17 cellular contexts compared by ENCODE assay signal in the genomic region with DNA sequence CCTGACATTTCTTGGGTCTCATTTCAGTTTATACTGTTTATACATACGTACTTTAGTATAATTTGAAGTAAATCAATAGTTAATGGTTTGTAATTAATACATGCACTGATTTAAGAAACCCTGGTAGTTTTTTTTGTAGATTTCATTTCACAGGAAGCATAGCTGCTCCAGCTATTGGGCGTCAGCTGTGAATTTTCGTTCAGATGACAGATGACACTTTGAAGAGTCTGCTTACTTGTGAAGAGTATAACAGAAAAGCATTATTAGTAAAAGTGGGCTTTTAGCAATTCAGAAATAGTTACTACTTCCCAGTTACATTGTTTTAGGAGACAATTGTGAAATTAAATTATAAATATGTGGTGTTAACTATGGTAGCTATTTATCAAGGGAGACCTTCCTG. TPM values are rescaled to one million over a fixed set of nuclear protein-coding genes. Genes with fewer than 3 reads are reported as not detected.
DNase-seq lines count a peak whose midpoint lies in the region; TF ChIP-seq lines count a peak whose summit lies in the region.
"Had no signal": no experiment of that assay in that cellular context is flagged by ENCODE, and none has a peak within 500 bp of the region (broad histone marks: within the 10 kb centered on the region; RNA-seq: fewer than 3 reads in every experiment).

No MANE protein-coding gene starts in this region.

- no peaks in the 10 kb centered on the region for H3K27me3 Mint-ChIP-seq in activated T-helper 1 cell treated with anti-CD3 and anti-CD28 coated beads, Interleukin-12 subunit alpha, Interleukin-12 subunit beta, Interleukin-2, Interleukin-4 antibody, amounts not matched to agents 30 ng/mL and 10 ng/mL and 1 ng/mL, durations not matched to agents 14 hours and 24 hours and 36 hours (ENCODE audit: insufficient read depth)
- H3K27me3 Mint-ChIP-seq in mesothelial cell of epicardium (ENCODE audit: low read depth): no peaks in the 10 kb centered on the region
- H3K27me3 Mint-ChIP-seq: CD4-positive, alpha-beta memory T cell had no signal

- peaks cover 13% of the 10 kb centered on the region for H3K4me1 Mint-ChIP-seq in activated T-helper 1 cell treated with anti-CD3 and anti-CD28 coated beads, Interleukin-12 subunit alpha, Interleukin-12 subunit beta, Interleukin-2, Interleukin-4 antibody, amounts not matched to agents 30 ng/mL and 10 ng/mL and 1 ng/mL, durations not matched to agents 14 hours and 24 hours and 36 hours (ENCODE audit: low read depth)
- H3K4me1 Mint-ChIP-seq in mesothelial cell of epicardium: peaks cover 4% of the 10 kb centered on the region
- H3K4me1 Mint-ChIP-seq: H9 had no signal

- CTCF ChIA-PET in PC-9 (lab: Charles Lee): no interaction called here

- peaks cover 35% of the 10 kb centered on the region for H3K36me3 ChIP-seq in PC-9 (ENCODE audit: low read depth)
- H3K36me3 ChIP-seq in smooth muscle cell (ENCODE audit: low read depth): peaks cover 18% of the 10 kb centered on the region

- H3K27ac Mint-ChIP-seq in activated T-helper 1 cell treated with anti-CD3 and anti-CD28 coated beads, Interleukin-12 subunit alpha, Interleukin-12 subunit beta, Interleukin-2, Interleukin-4 antibody, amounts not matched to agents 30 ng/mL and 10 ng/mL and 1 ng/mL, durations not matched to agents 14 hours and 24 hours and 36 hours: peak overlapping the region; percentile 55
- peak overlapping the region; percentile 22 for H3K27ac Mint-ChIP-seq in mesothelial cell of epicardium
- H3K27ac Mint-ChIP-seq: H9 had no signal

- H3K4me3 Mint-ChIP-seq in activated T-helper 1 cell treated with anti-CD3 and anti-CD28 coated beads, Interleukin-12 subunit alpha, Interleukin-12 subunit beta, Interleukin-2, Interleukin-4 antibody, amounts not matched to agents 30 ng/mL and 10 ng/mL and 1 ng/mL, durations not matched to agents 14 hours and 24 hours and 36 hours: no peak overlapping the region
- H3K4me3 Mint-ChIP-seq in mesothelial cell of epicardium: no peak overlapping the region
- H3K4me3 Mint-ChIP-seq: CD4-positive, alpha-beta memory T cell; H9 had no signal

- no peaks in the 10 kb centered on the region for H3K9me3 Mint-ChIP-seq in activated T-helper 1 cell treated with anti-CD3 and anti-CD28 coated beads, Interleukin-12 subunit alpha, Interleukin-12 subunit beta, Interleukin-2, Interleukin-4 antibody, amounts not matched to agents 30 ng/mL and 10 ng/mL and 1 ng/mL, durations not matched to agents 14 hours and 24 hours and 36 hours
- no peaks in the 10 kb centered on the region for H3K9me3 Mint-ChIP-seq in mesothelial cell of epicardium
- H3K9me3 Mint-ChIP-seq: CD4-positive, alpha-beta memory T cell; H9 had no signal

- no peak overlapping the region for H2AFZ ChIP-seq in PC-9
- no peak overlapping the region for H2AFZ ChIP-seq in smooth muscle cell (ENCODE audit: low read depth)

- TF ChIP-seq CTCF in PC-9 (conservative IDR thresholded peaks at IDR 0.05) (no peak), mesothelial cell of epicardium (IDR thresholded peaks at IDR 0.05; ENCODE audit: unreplicated experiment) (no peak), smooth muscle cell (IDR thresholded peaks at IDR 0.05; ENCODE audit: borderline replicate concordance, insufficient read depth, poor library complexity, severe bottlenecking) (no peak)

- no peak for DNase-seq in PC-9
- no peak for DNase-seq in activated T-helper 1 cell treated with anti-CD3 and anti-CD28 coated beads, Interleukin-12 subunit alpha, Interleukin-12 subunit beta, Interleukin-2, Interleukin-4 antibody, amounts not matched to agents 30 ng/mL and 10 ng/mL and 1 ng/mL, durations not matched to agents 14 hours and 24 hours and 36 hours (ENCODE audit: low spot score)
- no peak for DNase-seq in mesothelial cell of epicardium (ENCODE audit: low spot score in 2 of 2, unreplicated experiment in 2 of 2)
- no peak for DNase-seq in smooth muscle cell (lab: John Stamatoyannopoulos, UW; ENCODE audit: unreplicated experiment)
- no peak for DNase-seq in DMS114 treated with DMSO at 0.1 percent for 48 hours (lab: John Stamatoyannopoulos, UW; ENCODE audit: unreplicated experiment)
- no peak for DNase-seq in globus pallidus (ENCODE audit: low spot score)
- no peak for DNase-seq in DMS53 (lab: John Stamatoyannopoulos, UW)
- DNase-seq in dedifferentiated amniotic fluid mesenchymal stem cell (ENCODE audit: extremely low spot score): no peak
- DNase-seq: BE2C; CD4-positive, alpha-beta memory T cell; GF-D8; GOT3; H9 had no signal

- peaks cover 12% of the 10 kb centered on the region for H3K4me1 ChIP-seq in PC-9 (replicated peaks; ENCODE audit: insufficient read depth)
- H3K4me1 ChIP-seq in smooth muscle cell (ENCODE audit: low read depth): peaks cover 6% of the 10 kb centered on the region
- H3K4me1 ChIP-seq: BE2C had no signal

- peak overlapping the region; percentile 16; the same call in 1 of the 2 replicates for H3K27ac ChIP-seq in PC-9
- peak overlapping the region; percentile 64 for H3K27ac ChIP-seq in smooth muscle cell (ENCODE audit: low read depth)
- H3K27ac ChIP-seq: A549, C4-2B had no signal

- POLR2A ChIA-PET in PC-9 (lab: Charles Lee; ENCODE audit: unreplicated experiment): no interaction called here

- no peaks in the 10 kb centered on the region for H3K9me2 ChIP-seq in PC-9 (ENCODE audit: insufficient read depth)

- no peaks in the 10 kb centered on the region for H3K9me3 ChIP-seq in PC-9 (ENCODE audit: insufficient read depth, low read depth)
- no peaks in the 10 kb centered on the region for H3K9me3 ChIP-seq in smooth muscle cell (replicated peaks; ENCODE audit: low read depth)
- H3K9me3 ChIP-seq: A549, BE2C had no signal

- no peak overlapping the region for H3K9ac ChIP-seq in smooth muscle cell (ENCODE audit: low read depth)

- peaks cover 11% of the 10 kb centered on the region; the same call in 1 of the 2 replicates for H3F3A ChIP-seq in PC-9 (ENCODE audit: insufficient read depth, low read depth)
- peaks cover 4% of the 10 kb centered on the region for H3F3A ChIP-seq in smooth muscle cell (ENCODE audit: low read depth)

- intact Hi-C loops in PC-9 (cut with micrococcal nuclease; ENCODE audit: unreplicated experiment): loop anchor here (5.0 kb wide), 1 partner anchor 77 kb away; no protein-coding TSS in a partner anchor
- intact Hi-C loops in activated T-helper 1 cell treated with anti-CD3 and anti-CD28 coated beads, Interleukin-12 subunit alpha, Interleukin-12 subunit beta, Interleukin-2, Interleukin-4 antibody, amounts not matched to agents 30 ng/mL and 10 ng/mL and 1 ng/mL, durations not matched to agents 14 hours and 24 hours and 36 hours (cut with micrococcal nuclease): loop anchor here (2.0 kb wide), 2 partner anchors 54 to 196 kb away; a partner anchor contains a TSS

- H3K36me3 Mint-ChIP-seq in activated T-helper 1 cell treated with anti-CD3 and anti-CD28 coated beads, Interleukin-12 subunit alpha, Interleukin-12 subunit beta, Interleukin-2, Interleukin-4 antibody, amounts not matched to agents 30 ng/mL and 10 ng/mL and 1 ng/mL, durations not matched to agents 14 hours and 24 hours and 36 hours (ENCODE audit: low read depth): peaks cover 31% of the 10 kb centered on the region
- H3K36me3 Mint-ChIP-seq in mesothelial cell of epicardium: peaks cover 22% of the 10 kb centered on the region

- H3K4me2 ChIP-seq in PC-9 (no peak overlapping the region), smooth muscle cell (no peak overlapping the region)
- H3K4me2 ChIP-seq: A549 had no signal

- no peak overlapping the region for H3K4me3 ChIP-seq in PC-9
- no peak overlapping the region for H3K4me3 ChIP-seq in smooth muscle cell
- H3K4me3 ChIP-seq: A549 had no signal

- no peaks in the 10 kb centered on the region for H3K79me2 ChIP-seq in PC-9 (ENCODE audit: low read depth)
- H3K79me2 ChIP-seq in smooth muscle cell (ENCODE audit: low read depth): no peaks in the 10 kb centered on the region

- BruUV-seq in PC-9 (replicated peaks; lab: Mats Ljungman, UMichigan): no TSS peak

- 96% methylated on average over 3 of the region's 3 CpGs for WGBS in smooth muscle cell (ENCODE audit: low lambda C conversion rate)

- 0 out of 2 replicates have a peak, but pooled peaks cover 5% of the 10 kb centered on the region for H4K20me1 ChIP-seq in PC-9 (ENCODE audit: insufficient read depth)
- no peaks in the 10 kb centered on the region for H4K20me1 ChIP-seq in smooth muscle cell (ENCODE audit: low read depth)

- no peaks in the 10 kb centered on the region for H3K27me3 ChIP-seq in PC-9 (ENCODE audit: insufficient read depth, low read depth)
- H3K27me3 ChIP-seq in smooth muscle cell (ENCODE audit: low read depth): no peaks in the 10 kb centered on the region
- H3K27me3 ChIP-seq: BE2C had no signal

RNA-seq across cellular contexts. Expression of a gene that starts 44.4 kb away (rescaled TPM):
- total RNA-seq in PC-9 (2021) (not detected in 2 replicates), mesothelial cell of epicardium (not detected in 3 replicates), smooth muscle cell (not detected in 2 replicates)
- not detected in 2 replicates for total RNA-seq in activated T-helper 1 cell treated with anti-CD3 and anti-CD28 coated beads, Interleukin-12 subunit alpha, Interleukin-12 subunit beta, Interleukin-2, Interleukin-4 antibody, amounts not matched to agents 30 ng/mL and 10 ng/mL and 1 ng/mL, durations not matched to agents 14 hours and 24 hours and 36 hours
- not detected in 2 replicates for polyA plus RNA-seq in smooth muscle cell
- total RNA-seq: CD4-positive, alpha-beta memory T cell; H9; HepG2 had no signal
- polyA plus RNA-seq: A549; AG04450; CD4-positive, alpha-beta memory T cell; HepG2 had no signal

RNA-seq across cellular contexts. Expression of a gene that starts 53.7 kb away (rescaled TPM):
- total RNA-seq in PC-9 (2021): 33.3 and 35.1 TPM in 2 replicates
- 77.0 and 78.9 TPM in 2 replicates for total RNA-seq in activated T-helper 1 cell treated with anti-CD3 and anti-CD28 coated beads, Interleukin-12 subunit alpha, Interleukin-12 subunit beta, Interleukin-2, Interleukin-4 antibody, amounts not matched to agents 30 ng/mL and 10 ng/mL and 1 ng/mL, durations not matched to agents 14 hours and 24 hours and 36 hours
- total RNA-seq in mesothelial cell of epicardium: 44.6 to 54.2 TPM (median 45.4 TPM) in 3 replicates
- total RNA-seq in smooth muscle cell: 38.7 and 51.6 TPM in 2 replicates
- polyA plus RNA-seq in smooth muscle cell: 13.0 and 14.2 TPM in 2 replicates
